ENCODE assay signal across 10 cellular contexts in genomic region chr1:27597511-27598216, GRCh38. TPM values are rescaled to one million over a fixed set of nuclear protein-coding genes. Genes with fewer than 3 reads are reported as not detected.
DNase-seq lines count a peak whose midpoint lies in the region; ATAC-seq and TF ChIP-seq lines count a peak whose summit lies in the region.
"Had no signal": no experiment of that assay in that cellular context is flagged by ENCODE, and none has a peak within 500 bp of the region (broad histone marks: within the 10 kb centered on the region; RNA-seq: fewer than 3 reads in every experiment).

No MANE protein-coding gene starts in this region.

- H3K4me2 ChIP-seq in hepatocyte (peak overlapping the region; percentile 99), smooth muscle cell (peak overlapping the region; percentile 93)

- no peak overlapping the region for H3K9ac ChIP-seq in smooth muscle cell (ENCODE audit: low read depth)

- no peaks in the 10 kb centered on the region for H3K27me3 ChIP-seq in H7 (ENCODE audit: control insufficient read depth, insufficient read depth, low read length)
- no peaks in the 10 kb centered on the region for H3K27me3 ChIP-seq in hepatocyte
- H3K27me3 ChIP-seq in smooth muscle cell (ENCODE audit: low read depth) = no peaks in the 10 kb centered on the region

- H4K20me1 ChIP-seq in hepatocyte (ENCODE audit: insufficient read depth, poor library complexity, severe bottlenecking) (peaks cover 100% of the 10 kb centered on the region), smooth muscle cell (ENCODE audit: low read depth) (peaks cover 100% of the 10 kb centered on the region)

- H3K9me2 ChIP-seq in hepatocyte (replicated peaks; ENCODE audit: insufficient read depth) = no peaks in the 10 kb centered on the region

- H3K36me3 ChIP-seq in H7 (replicated peaks; ENCODE audit: control insufficient read depth, insufficient read depth, low read length) (no peaks in the 10 kb centered on the region; the same call in 1 of the 2 replicates), hepatocyte (replicated peaks; ENCODE audit: insufficient read depth, low read depth) (no peaks in the 10 kb centered on the region), smooth muscle cell (ENCODE audit: low read depth) (no peaks in the 10 kb centered on the region)

- DNase-seq in H7 (peak; percentile 36), RWPE1 (ENCODE audit: low spot score) (no peak), hepatocyte (ENCODE audit: low spot score) (no peak), smooth muscle cell (lab: John Stamatoyannopoulos, UW; ENCODE audit: unreplicated experiment) (no peak), KBM-7 (no peak)
- DNase-seq in stimulated activated CD4-positive, alpha-beta T cell treated with anti-CD3 and anti-CD28 coated beads, Interleukin-4, amount 100 ng/mL, for 1 hour = no peak
- DNase-seq: activated CD8-positive, alpha-beta memory T cell treated with anti-CD3 and anti-CD28 coated beads, Interleukin-2, amount 50 U/mL, for 48 hours; NCI-H1092 treated with DMSO at 0.1 percent for 48 hours; stimulated activated CD4-positive, alpha-beta T cell treated with anti-CD3 and anti-CD28 coated beads, Interleukin-4, amount 100 ng/mL, for 24 hours had no signal

- H3K4me3 ChIP-seq in H7 (ENCODE audit: insufficient read depth, low read depth, low read length) (no peak overlapping the region), hepatocyte (no peak overlapping the region), smooth muscle cell (no peak overlapping the region)

- peak overlapping the region; percentile 93 for H3K27ac ChIP-seq in RWPE1
- H3K27ac ChIP-seq in hepatocyte = peak overlapping the region; percentile 83
- H3K27ac ChIP-seq in smooth muscle cell (ENCODE audit: low read depth) = peak overlapping the region; percentile 88

- WGBS in hepatocyte (ENCODE audit: low lambda C conversion rate, missing lambda C conversion rate) = 67% methylated on average over 7 of the region's 7 CpGs
- WGBS in smooth muscle cell (ENCODE audit: low lambda C conversion rate) = 12% methylated on average over 7 of the region's 7 CpGs

- H2AFZ ChIP-seq in hepatocyte (no peak overlapping the region), smooth muscle cell (ENCODE audit: low read depth) (no peak overlapping the region)

- in situ Hi-C loops in KBM-7 (cut with MboI; ENCODE audit: low pct_unique_long_range_greater_than_20kb, low sequenced_read_pairs) = no loop called here

- H3K4me1 ChIP-seq in hepatocyte (ENCODE audit: insufficient read depth) (peaks cover 90% of the 10 kb centered on the region), smooth muscle cell (ENCODE audit: low read depth) (peaks cover 95% of the 10 kb centered on the region)

- CTCF ChIA-PET in RWPE1 (lab: Yijun Ruan, JAX) = no interaction called here

- H3K9me3 ChIP-seq in hepatocyte (ENCODE audit: low read depth) (no peaks in the 10 kb centered on the region), smooth muscle cell (replicated peaks; ENCODE audit: low read depth) (no peaks in the 10 kb centered on the region)

- TF ChIP-seq CTCF in RWPE1 (conservative IDR thresholded peaks at IDR 0.05; ENCODE audit: low read depth) = no peak
- no peak for TF ChIP-seq CTCF in hepatocyte (IDR thresholded peaks at IDR 0.05; ENCODE audit: poor library complexity)
- no peak for TF ChIP-seq CTCF in smooth muscle cell (IDR thresholded peaks at IDR 0.05; ENCODE audit: borderline replicate concordance, insufficient read depth, poor library complexity, severe bottlenecking)

- POLR2A ChIA-PET in RWPE1 (lab: Yijun Ruan, JAX; ENCODE audit: low non-redundant PET) = interaction anchor here (0.6 kb wide), 1 partner anchor 10 kb away, joined by 3 read pairs; no protein-coding TSS in a partner anchor

- peaks cover 52% of the 10 kb centered on the region for H3F3A ChIP-seq in smooth muscle cell (ENCODE audit: low read depth)

- no peak for ATAC-seq in HG03045 (IDR thresholded peaks at IDR 0.05; ENCODE audit: unreplicated experiment)

- H3K79me2 ChIP-seq in hepatocyte = peaks cover 100% of the 10 kb centered on the region
- H3K79me2 ChIP-seq in smooth muscle cell (ENCODE audit: low read depth) = peaks cover 95% of the 10 kb centered on the region

RNA-seq across cellular contexts. Expression of gene AHDC1, which starts 6.3 kb away (rescaled TPM):
- total RNA-seq in H7 (2014; rRNA removed; shearing (Covaris generic)) = 8.8 and 11.2 TPM in 2 replicates
- total RNA-seq in hepatocyte = 6.7 and 13.3 TPM in 2 replicates
- 12.2 and 14.4 TPM in 2 replicates for polyA plus RNA-seq in hepatocyte
- 8.4 and 12.2 TPM in 2 replicates for total RNA-seq in smooth muscle cell
- 12.2 and 15.6 TPM in 2 replicates for polyA plus RNA-seq in smooth muscle cell

RNA-seq across cellular contexts. Expression of gene FGR, which starts 37.3 kb away (rescaled TPM):
- 0.07 and 0.30 TPM in 2 replicates for total RNA-seq in H7 (2014; rRNA removed; shearing (Covaris generic))
- total RNA-seq in hepatocyte (0.28 and 0.73 TPM in 2 replicates), smooth muscle cell (1.3 TPM in 1 of 2 replicates, not detected in the other)
- polyA plus RNA-seq in hepatocyte (0.28 TPM in 1 of 2 replicates, not detected in the other), smooth muscle cell (0.10 and 0.65 TPM in 2 replicates)
